Comparison of ENCODE assay signal across 9 cellular contexts in genomic region chr9:126862461-126862830, GRCh38. TPM values are rescaled to one million over a fixed set of nuclear protein-coding genes. Genes with fewer than 3 reads are reported as not detected.
A peak's percentile ranks its signal among the peaks of the same experiment; 100 is the strongest.
DNase-seq lines count a peak whose midpoint lies in the region; ATAC-seq and TF ChIP-seq lines count a peak whose summit lies in the region.
"Had no signal": no experiment of that assay in that cellular context is flagged by ENCODE, and none has a peak within 500 bp of the region (broad histone marks: within the 10 kb centered on the region; RNA-seq: fewer than 3 reads in every experiment).

No MANE protein-coding gene starts in this region.

- peak overlapping the region; percentile 75 to 95 (median 88) for H3K4me3 Mint-ChIP-seq in naive B cell

- no peaks in the 10 kb centered on the region for H3K9me3 Mint-ChIP-seq in naive B cell

- H3K27me3 ChIP-seq in BJ (ENCODE audit: control insufficient read depth, insufficient read depth, low read length) = peaks cover 8% of the 10 kb centered on the region

- ATAC-seq in naive B cell (ENCODE audit: low read depth in 2 of 2) (peak; percentile 39 to 48), GM21360 (IDR thresholded peaks at IDR 0.05; ENCODE audit: unreplicated experiment) (no peak), GM19328 (IDR thresholded peaks at IDR 0.05; ENCODE audit: unreplicated experiment) (no peak)

- POLR2A ChIA-PET in BJ (lab: Charles Lee) = interaction anchor here (0.6 kb wide), 1 partner anchor 27 kb away, joined by 3 read pairs; no protein-coding TSS in a partner anchor

- peaks cover 29 to 53% (median 46%) of the 10 kb centered on the region in 3 donors for H3K4me1 Mint-ChIP-seq in naive B cell

- H3K27ac ChIP-seq in cingulate gyrus (ENCODE audit: low read depth, low read length) = peak overlapping the region; percentile 47

- H3K4me3 ChIP-seq in BJ (ENCODE audit: low read depth, low read length) = peak overlapping the region; percentile 89

- H3K36me3 Mint-ChIP-seq in naive B cell = peaks cover 0 to 11% of the 10 kb centered on the region in 2 donors

- peaks cover 7% of the 10 kb centered on the region for H3K36me3 ChIP-seq in BJ (ENCODE audit: control insufficient read depth, insufficient read depth, low read length)

- TF ChIP-seq CTCF in BJ (IDR thresholded peaks at IDR 0.05; ENCODE audit: insufficient read depth, low read depth, low read length) = no peak

- peak overlapping the region; percentile 82 to 95 (median 92) for H3K27ac Mint-ChIP-seq in naive B cell

- DNase-seq in BJ (ENCODE audit: low read depth) (no peak), KG1 (lab: John Stamatoyannopoulos, UW) (peak; percentile 48), naive B cell (peak; percentile 39), cerebellar nuclear complex (lab: John Stamatoyannopoulos, UW) (no peak)
- DNase-seq in stimulated activated CD4-positive, alpha-beta T cell treated with anti-CD3 and anti-CD28 coated beads, Interleukin-2, amount 100 ng/mL, for 24 hours = no peak
- DNase-seq: NCI-H187 treated with DMSO at 0.1 percent for 48 hours had no signal

- H3K27me3 Mint-ChIP-seq in naive B cell = peaks cover 3 to 4% (median 3%) of the 10 kb centered on the region in 3 donors

- CTCF ChIA-PET in BJ (lab: Yijun Ruan, JAX) = interaction anchor here (1.4 kb wide), 1 partner anchor 7 kb away, joined by 3 read pairs; no protein-coding TSS in a partner anchor

RNA-seq across cellular contexts. Expression of gene ZBTB34, which starts 2.0 kb away (rescaled TPM):
- 4.2 and 5.5 TPM in 2 replicates for polyA plus RNA-seq in BJ (2011; rRNA removed)
- polyA minus RNA-seq in BJ (2011; rRNA and poly(A)+ RNA removed) = 6.6 and 8.5 TPM in 2 replicates
- 1 to 10 TPM in 5 of 6 donors, not detected in 1; 1.5 to 2.5 (median 1.7) TPM for polyA plus RNA-seq in naive B cell (ENCODE audit: low read depth in 6 of 6)

RNA-seq across cellular contexts. Expression of gene RALGPS1, which starts 52.1 kb away (rescaled TPM):
- polyA plus RNA-seq in BJ (2011; rRNA removed) (1.6 and 1.7 TPM in 2 replicates), naive B cell (ENCODE audit: low read depth in 6 of 6) (1 to 10 TPM; 3.0 to 7.9 (median 5.4) TPM)
- polyA minus RNA-seq in BJ (2011; rRNA and poly(A)+ RNA removed) = 2.9 and 3.6 TPM in 2 replicates

RNA-seq across cellular contexts. Expression of gene ZBTB43, which starts 57.6 kb away (rescaled TPM):
- 4.6 and 9.6 TPM in 2 replicates for polyA plus RNA-seq in BJ (2011; rRNA removed)
- polyA minus RNA-seq in BJ (2011; rRNA and poly(A)+ RNA removed) = 4.0 and 4.3 TPM in 2 replicates
- 10 to 100 TPM in 4 of 6 donors, 1 to 10 TPM in 2; 9.8 to 15.6 (median 11.4) TPM for polyA plus RNA-seq in naive B cell (ENCODE audit: low read depth in 6 of 6)

Comparison
In these comparisons a context has a peak if more than half of its experiments do, and no peak if none do; other contexts are left out.
1. DNase-seq: peak in KG1 (single experiment) and naive B cell (single experiment); none in BJ (single experiment), cerebellar nuclear complex (0 of 2) and stimulated activated CD4-positive, alpha-beta T cell treated with anti-CD3 and anti-CD28 coated beads, Interleukin-2, amount 100 ng/mL, for 24 hours (0 of 2).
2. ATAC-seq: peak in naive B cell (2 of 2); none in GM21360 (single experiment) and GM19328 (single experiment).